ENCODE assay signal across 28 cellular contexts in genomic region chr1:219227731-219228419, GRCh38. TPM values are rescaled to one million over a fixed set of nuclear protein-coding genes. Genes with fewer than 3 reads are reported as not detected.
DNase-seq lines count a peak whose midpoint lies in the region; ATAC-seq and TF ChIP-seq lines count a peak whose summit lies in the region.
"Had no signal": no experiment of that assay in that cellular context is flagged by ENCODE, and none has a peak within 500 bp of the region (broad histone marks: within the 10 kb centered on the region; RNA-seq: fewer than 3 reads in every experiment).

No MANE protein-coding gene starts in this region.

- no peak overlapping the region for H3K27ac ChIP-seq in right lobe of liver
- H3K27ac ChIP-seq: BLaER1 treated with 17β-estradiol and CSF1 and Interleukin-3, amounts not matched to agents 10 nM and 100 nM; brain microvascular endothelial cell; colonic mucosa; HL-60; psoas muscle had no signal

- intact Hi-C loops in right lobe of liver (cut with DNase I), result no loop called here

- H3K36me3 Mint-ChIP-seq in endothelial cell (ENCODE audit: low read depth, unreplicated experiment), result peaks cover 3% of the 10 kb centered on the region

- 82% methylated on average over 8 of the region's 8 CpGs for WGBS in right lobe of liver (ENCODE audit: insufficient coverage, low coverage, low lambda C conversion rate, missing lambda C conversion rate)

- H3K4me3 Mint-ChIP-seq in endothelial cell (ENCODE audit: unreplicated experiment), result no peak overlapping the region
- H3K4me3 Mint-ChIP-seq: activated CD4-positive, alpha-beta T cell treated with anti-CD3 and anti-CD28 coated beads for 36 hours; effector memory CD8-positive, alpha-beta T cell; H9; T-helper 17 cell had no signal

- TF ChIP-seq CTCF in NB4 (IDR thresholded peaks at IDR 0.05; ENCODE audit: low read depth, low read length) (no peak), right lobe of liver (IDR thresholded peaks at IDR 0.05) (no peak), endothelial cell (IDR thresholded peaks at IDR 0.05; ENCODE audit: unreplicated experiment) (no peak)

- no peaks in the 10 kb centered on the region for H3K4me1 ChIP-seq in right lobe of liver
- H3K4me1 ChIP-seq: BLaER1 treated with 17β-estradiol and CSF1 and Interleukin-3, amounts not matched to agents 10 nM and 100 nM; colonic mucosa; psoas muscle had no signal

- H3K27me3 Mint-ChIP-seq in endothelial cell (ENCODE audit: unreplicated experiment), result no peaks in the 10 kb centered on the region
- H3K27me3 Mint-ChIP-seq: activated CD4-positive, alpha-beta T cell treated with anti-CD3 and anti-CD28 coated beads for 36 hours; effector memory CD8-positive, alpha-beta T cell; T-helper 17 cell had no signal

- H3K4me1 Mint-ChIP-seq in endothelial cell (ENCODE audit: unreplicated experiment), result no peaks in the 10 kb centered on the region
- H3K4me1 Mint-ChIP-seq: activated CD4-positive, alpha-beta T cell treated with anti-CD3 and anti-CD28 coated beads for 36 hours; H9; T-helper 17 cell had no signal

- TF ChIP-seq POLR2A in NB4 (IDR thresholded peaks at IDR 0.05; ENCODE audit: extremely low read depth, insufficient read length) (no peak), right lobe of liver (IDR thresholded peaks at IDR 0.05) (no peak)

- no peaks in the 10 kb centered on the region for H3K9me3 ChIP-seq in right lobe of liver
- H3K9me3 ChIP-seq: colonic mucosa, psoas muscle had no signal

- H3K27ac Mint-ChIP-seq in endothelial cell (ENCODE audit: unreplicated experiment), result no peak overlapping the region
- H3K27ac Mint-ChIP-seq: activated CD4-positive, alpha-beta T cell treated with anti-CD3 and anti-CD28 coated beads for 36 hours; effector memory CD8-positive, alpha-beta T cell; H9; T-helper 17 cell had no signal

- no peaks in the 10 kb centered on the region for H3K27me3 ChIP-seq in right lobe of liver
- H3K27me3 ChIP-seq: BLaER1 treated with 17β-estradiol and CSF1 and Interleukin-3, amounts not matched to agents 10 nM and 100 nM; brain microvascular endothelial cell; colonic mucosa had no signal

- H3K36me3 ChIP-seq in right lobe of liver, result no peaks in the 10 kb centered on the region
- H3K36me3 ChIP-seq: brain microvascular endothelial cell, colonic mucosa had no signal

- H3K4me3 ChIP-seq in NB4 (ENCODE audit: low read depth, low read length), result no peak overlapping the region
- no peak overlapping the region for H3K4me3 ChIP-seq in right lobe of liver
- H3K4me3 ChIP-seq: BLaER1 treated with 17β-estradiol and CSF1 and Interleukin-3, amounts not matched to agents 10 nM and 100 nM; colonic mucosa; psoas muscle had no signal

- DNase-seq in AML-193 (lab: John Stamatoyannopoulos, UW), result peak; percentile 20 to 29
- DNase-seq in NB4 (ENCODE audit: low read depth), result peak; percentile 6
- peak; percentile 59 for DNase-seq in fibroblast of gingiva (ENCODE audit: low read depth)
- no peak for DNase-seq in right lobe of liver
- DNase-seq in endothelial cell (ENCODE audit: low spot score), result no peak
- DNase-seq in NCI-H1105 treated with DMSO at 0.1 percent for 48 hours (lab: John Stamatoyannopoulos, UW), result no peak
- DNase-seq: ACHN; activated CD4-positive, alpha-beta T cell treated with anti-CD3 and anti-CD28 coated beads for 36 hours; activated CD8-positive, alpha-beta memory T cell treated with anti-CD3 and anti-CD28 coated beads for 24 hours; activated T-cell treated with anti-CD3 and anti-CD28 coated beads, Interleukin-2, amount 50 U/mL, for 1 hour; brain microvascular endothelial cell; colonic mucosa; COR-L47; DMS79; effector memory CD8-positive, alpha-beta T cell; H9; NCI-H146; NCI-H510A treated with DMSO at 0.1 percent for 48 hours; psoas muscle; small intestine; stimulated activated CD4-positive, alpha-beta T cell treated with anti-CD3 and anti-CD28 coated beads, Interleukin-2, amount 100 ng/mL, for 24 hours; substantia nigra; T-helper 17 cell had no signal

- no peaks in the 10 kb centered on the region for H3K9me3 Mint-ChIP-seq in endothelial cell (ENCODE audit: unreplicated experiment)
- H3K9me3 Mint-ChIP-seq: effector memory CD8-positive, alpha-beta T cell; H9 had no signal

- ATAC-seq in right lobe of liver, result peak in 3 of 4 donors; percentile 49 to 67 (median 56)
- no peak for ATAC-seq in HG03460 (IDR thresholded peaks at IDR 0.05; ENCODE audit: unreplicated experiment)
- ATAC-seq in GM18511 (IDR thresholded peaks at IDR 0.05; ENCODE audit: unreplicated experiment), result no peak
- ATAC-seq: activated CD4-positive, alpha-beta T cell treated with anti-CD3 and anti-CD28 coated beads for 36 hours; effector memory CD8-positive, alpha-beta T cell; esophagus mucosa; psoas muscle; T-helper 17 cell had no signal

RNA-seq across cellular contexts. Expression of gene LYPLAL1, which starts 54.2 kb away (rescaled TPM):
- total RNA-seq in right lobe of liver, result 10 to 100 TPM; 16.5 to 33.6 (median 22.2) TPM
- 20.7 TPM for total RNA-seq in endothelial cell (ENCODE audit: unreplicated experiment)

Comparison
In these comparisons a context has a peak if more than half of its experiments do, and no peak if none do; other contexts are left out.
1. DNase-seq: peak in AML-193 (2 of 2), NB4 (single experiment) and fibroblast of gingiva (single experiment); none in right lobe of liver (0 of 3), endothelial cell (single experiment) and NCI-H1105 treated with DMSO at 0.1 percent for 48 hours (single experiment).
2. ATAC-seq: peak in right lobe of liver (3 of 4); none in HG03460 (single experiment) and GM18511 (single experiment).